ENCODE assay signal across 24 cellular contexts in genomic region chr13:75443356-75443958, GRCh38. TPM values are rescaled to one million over a fixed set of nuclear protein-coding genes. Genes with fewer than 3 reads are reported as not detected.
DNase-seq lines count a peak whose midpoint lies in the region; ATAC-seq and TF ChIP-seq lines count a peak whose summit lies in the region.
"Had no signal": no experiment of that assay in that cellular context is flagged by ENCODE, and none has a peak within 500 bp of the region (broad histone marks: within the 10 kb centered on the region; RNA-seq: fewer than 3 reads in every experiment).

No MANE protein-coding gene starts in this region.

- H3K27ac ChIP-seq in heart right ventricle (peak overlapping the region; percentile 0 to 87 (median 62)), transverse colon (peak overlapping the region; percentile 52 to 72 (median 70))
- H3K27ac ChIP-seq: stomach, thyroid gland had no signal

- 43 to 56% methylated on average over 8 of the region's 8 CpGs for WGBS in heart right ventricle, 2 donors
- 38 to 48% methylated on average over 8 of the region's 8 CpGs for WGBS in transverse colon (ENCODE audit: low coverage in 1 of 2), 2 donors

- intact Hi-C loops in heart right ventricle (cut with DNase I): loop anchor here in 2 of 10 donors (5.0 kb wide), 3 partner anchors 36 to 41 kb away; partner anchors contain the start of gene TBC1D4 (in 1 of the 2)
- intact Hi-C loops in left cardiac atrium (cut with DNase I): no loop called here
- intact Hi-C loops in left ventricle myocardium superior (cut with micrococcal nuclease): no loop called here
- intact Hi-C loops in mucosa of descending colon (cut with DNase I, micrococcal nuclease): no loop called here
- intact Hi-C loops in transverse colon (cut with DNase I; ENCODE audit: low total_unique reads): no loop called here

- no peak for TF ChIP-seq EP300 in transverse colon (IDR thresholded peaks at IDR 0.05; ENCODE audit: low read depth)

- H3K4me1 ChIP-seq in heart right ventricle (peaks cover 1 to 72% (median 32%) of the 10 kb centered on the region in 9 donors), mucosa of descending colon (ENCODE audit: low read depth) (peaks cover 22% of the 10 kb centered on the region), transverse colon (peaks cover 2 to 47% (median 21%) of the 10 kb centered on the region in 4 donors)

- CTCF ChIA-PET in GM10248 (lab: Yijun Ruan, JAX): interaction anchor here (0.9 to 2.3 kb wide), 11 partner anchors 8 to 253 kb away, joined by 3 to 15 read pairs (median 3); partner anchors contain the start of gene TBC1D4

- H3K4me3 ChIP-seq in heart right ventricle: peak overlapping the region in 1 of 10 donors; percentile 13
- no peak overlapping the region for H3K4me3 ChIP-seq in mucosa of descending colon
- no peak overlapping the region for H3K4me3 ChIP-seq in transverse colon
- H3K4me3 ChIP-seq: stomach, thyroid gland had no signal

- H3K9me3 ChIP-seq in heart right ventricle (peaks cover 0 to 5% (median 0%) of the 10 kb centered on the region in 11 donors), mucosa of descending colon (no peaks in the 10 kb centered on the region), transverse colon (no peaks in the 10 kb centered on the region)
- H3K9me3 ChIP-seq: stomach, thyroid gland had no signal

- in situ Hi-C loops in transverse colon (cut with MboI; ENCODE audit: low pct_ligation_motif_present in 1 of 4, low pct_unique_long_range_greater_than_20kb in 1 of 4, low sequenced_read_pairs in 3 of 4): no loop called here

- no peak for TF ChIP-seq POLR2A in transverse colon (IDR thresholded peaks at IDR 0.05)

- POLR2A ChIA-PET in GM10248 (lab: Yijun Ruan, JAX): no interaction called here

- DNase-seq in heart right ventricle (no peak), left cardiac atrium (no peak), left ventricle myocardium superior (no peak), mucosa of descending colon (no peak), transverse colon (no peak), GM10248 (ENCODE audit: extremely low spot score) (no peak)
- DNase-seq: activated CD8-positive, alpha-beta T cell treated with anti-CD3 and anti-CD28 coated beads for 36 hours; anterior cingulate cortex; CD4-positive, CD25-positive, alpha-beta regulatory T cell; central memory CD4-positive, alpha-beta T cell; DMS 273 treated with DMSO at 0.1 percent for 48 hours; H7; KBM-7; mammary epithelial cell; NCI-H2081; nucleus accumbens; stimulated activated CD4-positive, alpha-beta T cell treated with anti-CD3 and anti-CD28 coated beads, Interleukin-2, amount 100 ng/mL, for 24 hours; stomach; T-helper 2 cell; thyroid gland had no signal

- H3K36me3 ChIP-seq in heart right ventricle (no peaks in the 10 kb centered on the region), mucosa of descending colon (ENCODE audit: low read depth) (no peaks in the 10 kb centered on the region), transverse colon (no peaks in the 10 kb centered on the region)
- H3K36me3 ChIP-seq: stomach, thyroid gland had no signal

- ATAC-seq in heart right ventricle: peak in 3 of 8 donors; percentile 21 to 52 (median 27)
- no peak for ATAC-seq in left cardiac atrium
- ATAC-seq in left ventricle myocardium superior: peak; percentile 15
- ATAC-seq in mucosa of descending colon: peak; percentile 80
- ATAC-seq in HG02571 (IDR thresholded peaks at IDR 0.05; ENCODE audit: unreplicated experiment): no peak
- no peak for ATAC-seq in GM21515 (IDR thresholded peaks at IDR 0.05; ENCODE audit: unreplicated experiment)
- ATAC-seq: activated CD8-positive, alpha-beta T cell treated with anti-CD3 and anti-CD28 coated beads for 36 hours; activated naive CD4-positive, alpha-beta T cell treated with anti-CD3 and anti-CD28 coated beads, Interleukin-2, amount 50 U/mL, for 72 hours; SK-N-SH treated with all-trans-retinoic acid at 6 μM for 48 hours had no signal

- TF ChIP-seq CTCF in heart right ventricle (IDR thresholded peaks at IDR 0.05) (no peak), mucosa of descending colon (IDR thresholded peaks at IDR 0.05) (no peak), transverse colon (IDR thresholded peaks at IDR 0.05) (no peak), GM10248 (IDR thresholded peaks at IDR 0.05; ENCODE audit: control extremely low read depth, extremely low read depth, low read depth, missing control alignments) (no peak)

- H3K27me3 ChIP-seq in heart right ventricle (no peaks in the 10 kb centered on the region), transverse colon (no peaks in the 10 kb centered on the region)
- H3K27me3 ChIP-seq: stomach, thyroid gland had no signal

RNA-seq across cellular contexts. Expression of gene TBC1D4, which starts 38.5 kb away (rescaled TPM):
- total RNA-seq in heart right ventricle: 100 to 1,000 TPM in 5 of 10 donors, 10 to 100 TPM in 5; 56.4 to 124 (median 102) TPM
- polyA plus RNA-seq in heart right ventricle: 10 to 100 TPM; 10.1 to 77.2 TPM
- total RNA-seq in left cardiac atrium: 10 to 100 TPM; 47.7 to 54.2 TPM
- 116 TPM for total RNA-seq in left ventricle myocardium superior
- total RNA-seq in mucosa of descending colon: 10 to 100 TPM; 13.4 to 24.6 (median 13.8) TPM
- 10 to 100 TPM; 31.0 to 91.3 (median 46.1) TPM for total RNA-seq in transverse colon

Comparison
In these comparisons a context has a peak if more than half of its experiments do, and no peak if none do; other contexts are left out.
1. ATAC-seq: peak in left ventricle myocardium superior (single experiment) and mucosa of descending colon (single experiment); none in left cardiac atrium (0 of 2), HG02571 (single experiment) and GM21515 (single experiment).